Comparison of ENCODE assay signal across 27 cellular contexts in genomic region chr13:89574077-89574476, GRCh38.
"Had no signal": no experiment of that assay in that cellular context is flagged by ENCODE, and none has a peak within 500 bp of the region (broad histone marks: within the 10 kb centered on the region; RNA-seq: fewer than 3 reads in every experiment).

No MANE protein-coding gene starts in this region.

- DNase-seq: naive thymus-derived CD8-positive, alpha-beta T cell; nephron progenitor cell; occipital lobe; ovary; posterior cingulate gyrus; psoas muscle; right cardiac atrium; right lobe of liver; sigmoid colon; small intestine; stimulated activated CD4-positive, alpha-beta T cell treated with anti-CD3 and anti-CD28 coated beads, Interleukin-15, amount 100 ng/mL, for 24 hours; stimulated activated CD4-positive, alpha-beta T cell treated with anti-CD3 and anti-CD28 coated beads, Interleukin-2, amount 100 ng/mL, for 24 hours; stimulated activated CD4-positive, alpha-beta T cell treated with anti-CD3 and anti-CD28 coated beads, Interleukin-2, amount 100 ng/mL, for 48 hours; stimulated activated CD4-positive, alpha-beta T cell treated with anti-CD3 and anti-CD28 coated beads, Interleukin-4, amount 100 ng/mL, for 24 hours; stimulated activated naive B cell treated with anti-CD40 and anti-IgM and Interleukin-4, amounts not matched to agents 10 μg/mL and 1 μg/mL and 100 μg/mL, for 72 hours; stimulated activated naive CD4-positive, alpha-beta T cell treated with Interleukin-2 at 50 U/mL for 16 hours; stomach; thyroid gland; trophoblast cell; upper lobe of left lung had no signal

- H3K4me1 ChIP-seq: neural progenitor cell, parathyroid adenoma, psoas muscle, right lobe of liver, sigmoid colon, stomach, thyroid gland, tibial nerve, upper lobe of left lung, vagina had no signal

- H3K9me3 ChIP-seq: ovary, psoas muscle, right lobe of liver, thoracic aorta, thyroid gland, upper lobe of left lung, vagina had no signal

- H3K27me3 ChIP-seq: neural progenitor cell, ovary, right lobe of liver, sigmoid colon, stomach, thyroid gland, tibial nerve, upper lobe of left lung, vagina had no signal

- H3K4me3 ChIP-seq: neural progenitor cell, ovary, psoas muscle, right lobe of liver, sigmoid colon, stomach, thoracic aorta, thyroid gland, tibial nerve, upper lobe of left lung, vagina had no signal

- H3K27ac ChIP-seq: neural progenitor cell, ovary, parathyroid adenoma, psoas muscle, right lobe of liver, sigmoid colon, stomach, thoracic aorta, thyroid gland, tibial nerve, upper lobe of left lung, vagina had no signal

- H3K36me3 ChIP-seq: neural progenitor cell, ovary, right lobe of liver, sigmoid colon, stomach, thoracic aorta, thyroid gland, tibial nerve, upper lobe of left lung, vagina had no signal

- ATAC-seq: naive thymus-derived CD8-positive, alpha-beta T cell; natural killer cell treated with Interleukin-12 subunit alpha and Interleukin-12 subunit beta and Interleukin-15 and Interleukin-18, amount 100 ng/mL, for 72 hours; psoas muscle; right cardiac atrium; right lobe of liver; stimulated activated effector memory CD8-positive, alpha-beta T cell treated with anti-CD3 and anti-CD28 coated beads, Interleukin-12 subunit alpha, Interleukin-12 subunit beta, amount 100 ng/mL, for 72 hours; stimulated activated naive B cell treated with anti-CD40 and anti-IgM and Interleukin-4, amounts not matched to agents 10 μg/mL and 1 μg/mL and 100 μg/mL, for 72 hours had no signal
